1 cellular context compared by ENCODE assay signal in genomic region chr4:25029479-25030282, GRCh38.
TF ChIP-seq lines count a peak whose summit lies in the region.

No MANE protein-coding gene starts in this region.

TF ChIP-seq in HepG2, 621 proteins besides CTCF, POLR2A, EP300 and RAD21 (continued from another document):
- TF ChIP-seq, protein P1, sequence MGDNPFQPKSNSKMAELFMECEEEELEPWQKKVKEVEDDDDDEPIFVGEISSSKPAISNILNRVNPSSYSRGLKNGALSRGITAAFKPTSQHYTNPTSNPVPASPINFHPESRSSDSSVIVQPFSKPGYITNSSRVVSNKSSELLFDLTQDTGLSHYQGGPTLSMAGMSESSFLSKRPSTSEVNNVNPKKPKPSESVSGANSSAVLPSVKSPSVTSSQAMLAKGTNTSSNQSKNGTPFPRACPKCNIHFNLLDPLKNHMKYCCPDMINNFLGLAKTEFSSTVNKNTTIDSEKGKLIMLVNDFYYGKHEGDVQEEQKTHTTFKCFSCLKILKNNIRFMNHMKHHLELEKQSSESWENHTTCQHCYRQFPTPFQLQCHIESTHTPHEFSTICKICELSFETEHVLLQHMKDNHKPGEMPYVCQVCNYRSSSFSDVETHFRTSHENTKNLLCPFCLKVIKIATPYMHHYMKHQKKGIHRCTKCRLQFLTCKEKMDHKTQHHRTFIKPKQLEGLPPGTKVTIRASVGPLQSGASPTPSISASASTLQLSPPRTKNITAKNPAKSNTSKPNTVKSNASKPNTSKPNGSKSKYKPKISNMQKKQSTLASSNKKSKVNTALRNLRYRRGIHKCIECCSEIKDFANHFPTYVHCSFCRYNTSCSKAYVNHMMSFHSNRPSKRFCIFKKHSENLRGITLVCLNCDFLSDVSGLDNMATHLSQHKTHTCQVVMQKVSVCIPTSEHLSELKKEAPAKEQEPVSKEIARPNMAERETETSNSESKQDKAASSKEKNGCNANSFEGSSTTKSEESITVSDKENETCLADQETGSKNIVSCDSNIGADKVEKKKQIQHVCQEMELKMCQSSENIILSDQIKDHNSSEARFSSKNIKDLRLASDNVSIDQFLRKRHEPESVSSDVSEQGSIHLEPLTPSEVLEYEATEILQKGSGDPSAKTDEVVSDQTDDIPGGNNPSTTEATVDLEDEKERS (CRISPR knock-in tag; IDR thresholded peaks at IDR 0.05), result no peak
- TF ChIP-seq ZNF878 (CRISPR knock-in tag; IDR thresholded peaks at IDR 0.05), result no peak
- no peak for TF ChIP-seq CSRNP1 (CRISPR knock-in tag; IDR thresholded peaks at IDR 0.05)
- TF ChIP-seq ZNF17 (CRISPR knock-in tag; IDR thresholded peaks at IDR 0.05), result no peak
- no peak for TF ChIP-seq ZNF510 (CRISPR knock-in tag; IDR thresholded peaks at IDR 0.05; ENCODE audit: low read depth)
- TF ChIP-seq ZKSCAN8 (CRISPR knock-in tag; IDR thresholded peaks at IDR 0.05; ENCODE audit: borderline replicate concordance), result no peak
- TF ChIP-seq ZBTB3 (CRISPR knock-in tag; IDR thresholded peaks at IDR 0.05; ENCODE audit: borderline replicate concordance, low read depth), result no peak
- TF ChIP-seq ZNF816 (CRISPR knock-in tag; IDR thresholded peaks at IDR 0.05; ENCODE audit: borderline replicate concordance), result no peak
- TF ChIP-seq GATAD2A (CRISPR knock-in tag; IDR thresholded peaks at IDR 0.05), result no peak
- TF ChIP-seq ZSCAN5A (CRISPR knock-in tag; IDR thresholded peaks at IDR 0.05; ENCODE audit: borderline replicate concordance), result no peak
